8 cellular contexts compared by ENCODE assay signal in the genomic region with DNA sequence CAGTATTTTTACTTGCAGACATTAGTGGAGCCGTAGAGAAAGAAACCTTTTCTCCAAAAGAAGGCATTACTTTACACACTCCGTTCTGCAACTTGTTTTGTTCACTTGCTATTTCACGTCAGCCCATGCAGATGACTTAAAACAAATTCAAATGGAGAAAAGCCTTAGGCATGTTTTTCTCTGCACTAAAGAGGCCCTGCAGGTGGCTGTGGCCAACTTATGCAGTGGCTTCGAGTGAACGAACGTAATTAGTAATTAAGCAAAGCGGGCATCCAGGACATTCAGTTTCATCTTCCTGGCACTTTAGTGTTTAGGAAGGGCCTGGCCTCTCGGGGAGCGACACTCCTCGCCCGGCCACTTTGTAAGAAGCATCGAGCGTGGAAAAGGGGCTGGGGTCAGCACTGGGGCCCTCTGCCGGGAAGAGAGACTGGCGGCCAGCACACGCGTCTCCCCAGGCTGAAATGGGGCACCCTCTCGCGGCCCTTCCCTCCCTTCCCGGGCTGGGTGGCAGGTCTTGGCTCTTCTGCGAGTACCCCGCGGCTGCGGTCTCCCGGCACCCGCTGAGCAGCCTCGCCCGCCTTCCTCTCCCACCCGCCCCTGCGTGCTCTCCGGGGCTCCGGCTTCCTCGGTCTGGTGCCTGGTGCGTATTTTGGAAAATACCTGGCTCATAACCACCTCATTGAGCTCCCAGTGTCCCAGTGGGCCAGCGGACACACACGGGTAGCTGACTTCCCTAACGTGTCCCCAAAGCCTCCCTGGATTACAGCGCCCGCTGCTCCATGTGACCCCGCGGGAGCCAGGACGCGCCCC. TPM values are rescaled to one million over a fixed set of nuclear protein-coding genes. Genes with fewer than 3 reads are reported as not detected.
DNase-seq lines count a peak whose midpoint lies in the region; ATAC-seq and TF ChIP-seq lines count a peak whose summit lies in the region.

No MANE protein-coding gene starts in this region.

- peak overlapping the region; percentile 91 for H3K4me3 ChIP-seq in naive thymus-derived CD4-positive, alpha-beta T cell (ENCODE audit: low read length)
- H3K4me3 ChIP-seq in thyroid gland (replicated peaks in 1 of 3), result peak overlapping the region; percentile 54 to 78 (median 70)

- peaks cover 27 to 56% (median 49%) of the 10 kb centered on the region in 7 donors for H3K4me1 Mint-ChIP-seq in naive thymus-derived CD4-positive, alpha-beta T cell

- no peak for TF ChIP-seq POLR2A in erythroblast (IDR thresholded peaks at IDR 0.05; ENCODE audit: low read length)
- no peak for TF ChIP-seq POLR2A in thyroid gland (IDR thresholded peaks at IDR 0.05)

- intact Hi-C loops in Right ventricle myocardium inferior (cut with DNase I), result loop anchor here (1.0 to 2.0 kb wide), 2 partner anchors 46 to 122 kb away; no protein-coding TSS in a partner anchor
- intact Hi-C loops in cardiac septum (cut with DNase I), result loop anchor here (2.0 to 5.0 kb wide), 2 partner anchors 46 to 118 kb away; no protein-coding TSS in a partner anchor
- intact Hi-C loops in naive thymus-derived CD4-positive, alpha-beta T cell (cut with micrococcal nuclease), result loop anchor here (1.0 to 10.0 kb wide), 14 partner anchors 14 to 1716 kb away; a partner anchor contains a TSS
- intact Hi-C loops in thyroid gland (cut with DNase I), result no loop called here

- peak; percentile 72 for DNase-seq in Right ventricle myocardium inferior (ENCODE audit: missing footprints)
- no peak for DNase-seq in cardiac septum (ENCODE audit: low spot score)
- DNase-seq in NCI-H146 treated with DMSO at 0.1 percent for 48 hours (lab: John Stamatoyannopoulos, UW; ENCODE audit: unreplicated experiment), result peak; percentile 37
- peak; percentile 33 for DNase-seq in activated T-cell treated with anti-CD3 and anti-CD28 coated beads for 1 hour (ENCODE audit: low read depth)
- DNase-seq in erythroblast (lab: John Stamatoyannopoulos, UW), result peak; percentile 67 to 71
- DNase-seq in naive thymus-derived CD4-positive, alpha-beta T cell, result peak; percentile 31 to 69 (median 58)
- peak; percentile 72 for DNase-seq in thyroid gland

- H3K9me3 ChIP-seq in naive thymus-derived CD4-positive, alpha-beta T cell (ENCODE audit: control insufficient read depth in 2 of 3, low read length in 3 of 3), result no peaks in the 10 kb centered on the region
- no peaks in the 10 kb centered on the region for H3K9me3 ChIP-seq in thyroid gland

- peak overlapping the region; percentile 95 for H3K27ac ChIP-seq in naive thymus-derived CD4-positive, alpha-beta T cell (ENCODE audit: low read depth, low read length)
- H3K27ac ChIP-seq in thyroid gland, result peak overlapping the region; percentile 75 to 99 (median 95)

- peaks cover 0 to 2% (median 0%) of the 10 kb centered on the region in 11 donors for H3K9me3 Mint-ChIP-seq in naive thymus-derived CD4-positive, alpha-beta T cell

- H3K27me3 Mint-ChIP-seq in naive thymus-derived CD4-positive, alpha-beta T cell, result peaks cover 0 to 3% (median 0%) of the 10 kb centered on the region in 5 donors

- peaks cover 12 to 19% of the 10 kb centered on the region in 2 donors for H3K4me1 ChIP-seq in naive thymus-derived CD4-positive, alpha-beta T cell (ENCODE audit: control insufficient read depth in 2 of 2, insufficient read depth in 2 of 2, low read length in 2 of 2)
- H3K4me1 ChIP-seq in thyroid gland, result peaks cover 9 to 20% of the 10 kb centered on the region in 2 donors

- peaks cover 0 to 12% (median 0%) of the 10 kb centered on the region in 3 experiments for H3K36me3 ChIP-seq in naive thymus-derived CD4-positive, alpha-beta T cell (ENCODE audit: control insufficient read depth in 2 of 3, insufficient read depth in 3 of 3, low read length in 3 of 3)
- H3K36me3 ChIP-seq in thyroid gland, result no peaks in the 10 kb centered on the region

- POLR2A ChIA-PET in naive thymus-derived CD4-positive, alpha-beta T cell (lab: Charles Lee), result interaction anchor here (1.3 to 9.7 kb wide), 7 partner anchors 14 to 795 kb away, joined by 3 to 189 read pairs (median 7); a partner anchor contains a TSS

- H3K27ac Mint-ChIP-seq in naive thymus-derived CD4-positive, alpha-beta T cell, result peak overlapping the region; percentile 94 to 99 (median 98)

- peak in 1 of 6 experiments; percentile 12 for TF ChIP-seq CTCF in thyroid gland (IDR thresholded peaks at IDR 0.05)

- ATAC-seq in Right ventricle myocardium inferior (peak; percentile 79), HG02798 (IDR thresholded peaks at IDR 0.05; ENCODE audit: poor library complexity, unreplicated experiment) (peak; percentile 30)
- peak; percentile 46 for ATAC-seq in naive thymus-derived CD4-positive, alpha-beta T cell

- peaks cover 0 to 9% (median 6%) of the 10 kb centered on the region in 5 donors for H3K36me3 Mint-ChIP-seq in naive thymus-derived CD4-positive, alpha-beta T cell

- no peaks in the 10 kb centered on the region for H3K27me3 ChIP-seq in naive thymus-derived CD4-positive, alpha-beta T cell (ENCODE audit: control insufficient read depth in 2 of 2, insufficient read depth in 2 of 2, low read length in 2 of 2)
- H3K27me3 ChIP-seq in thyroid gland, result no peaks in the 10 kb centered on the region

- CTCF ChIA-PET in naive thymus-derived CD4-positive, alpha-beta T cell (lab: Charles Lee), result interaction anchor here (0.5 to 2.2 kb wide), 3 partner anchors 11 to 1715 kb away, joined by 3 to 11 read pairs (median 11); no protein-coding TSS in a partner anchor

- peak overlapping the region; percentile 89 to 96 (median 92) for H3K4me3 Mint-ChIP-seq in naive thymus-derived CD4-positive, alpha-beta T cell

- WGBS in thyroid gland, 2 donors, result 4% methylated on average over 21 to 28 of the region's 43 CpGs

RNA-seq across cellular contexts. Expression of a gene that starts 0.7 kb away (rescaled TPM):
- total RNA-seq in Right ventricle myocardium inferior (22.7 TPM), cardiac septum (20.4 TPM), thyroid gland (10 to 100 TPM; 36.6 to 66.9 (median 48.2) TPM)
- 10 to 100 TPM; 19.7 to 41.4 (median 26.0) TPM for total RNA-seq in naive thymus-derived CD4-positive, alpha-beta T cell
- polyA plus RNA-seq in naive thymus-derived CD4-positive, alpha-beta T cell, result 10 to 100 TPM; 16.0 to 26.5 TPM

RNA-seq across cellular contexts. Expression of a gene that starts 36.6 kb away (rescaled TPM):
- total RNA-seq in Right ventricle myocardium inferior (1.4 TPM), cardiac septum (0.89 TPM), thyroid gland (10 to 100 TPM in 1 of 4 donors, 1 to 10 TPM in 2, not detected in 1; 1.2 to 11.8 (median 2.3) TPM)
- total RNA-seq in naive thymus-derived CD4-positive, alpha-beta T cell, result 1 to 10 TPM in 4 of 5 experiments, under 1 TPM in 1; 0.77 to 1.9 (median 1.4) TPM
- polyA plus RNA-seq in naive thymus-derived CD4-positive, alpha-beta T cell, result under 1 TPM; 0.25 to 0.26 TPM
